1 cellular context compared by ENCODE assay signal in the genomic region with DNA sequence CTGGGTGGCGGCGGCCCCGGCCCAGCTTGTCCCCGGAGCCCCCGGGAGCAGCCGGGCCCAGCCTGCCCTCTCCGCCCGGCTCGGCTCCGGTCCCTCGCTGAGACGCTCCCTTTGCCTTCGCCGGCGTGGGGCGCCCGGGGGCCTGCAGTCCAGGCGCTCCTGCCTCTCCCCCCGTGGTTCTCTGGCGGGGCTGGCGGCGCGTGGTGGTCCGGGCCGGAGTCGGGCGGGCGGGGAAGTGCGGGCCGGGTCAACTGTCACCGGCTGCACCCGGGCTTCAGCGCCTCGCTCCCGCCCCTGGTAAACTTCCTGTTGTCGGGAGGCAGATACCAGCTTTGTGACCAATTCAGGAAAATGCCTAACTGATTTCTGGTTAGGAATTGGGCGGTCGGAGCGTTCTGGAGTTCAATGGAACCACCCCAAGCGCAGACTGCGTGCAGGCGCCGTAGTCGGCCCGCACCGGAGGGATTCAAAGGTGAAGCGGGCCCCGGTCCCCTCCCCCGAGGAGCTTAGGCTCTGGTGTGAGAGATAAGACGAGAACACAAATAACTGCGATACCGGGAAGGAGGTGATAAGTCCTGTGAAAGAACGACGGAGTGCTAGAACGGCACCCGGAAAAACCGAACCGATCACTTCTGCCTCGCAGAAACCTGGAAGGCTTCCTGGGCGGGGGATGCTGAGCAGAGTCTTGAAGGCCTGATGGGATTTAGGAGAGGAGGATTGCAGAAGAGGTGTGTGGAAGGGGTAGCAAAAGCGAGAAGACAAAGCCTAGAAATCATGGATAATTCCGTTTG.
TF ChIP-seq lines count a peak whose summit lies in the region.

No MANE protein-coding gene starts in this region.

TF ChIP-seq in K562, 482 proteins besides CTCF, POLR2A, EP300 and RAD21 (continued from another document and continues in another):
- TF ChIP-seq, protein P1, sequence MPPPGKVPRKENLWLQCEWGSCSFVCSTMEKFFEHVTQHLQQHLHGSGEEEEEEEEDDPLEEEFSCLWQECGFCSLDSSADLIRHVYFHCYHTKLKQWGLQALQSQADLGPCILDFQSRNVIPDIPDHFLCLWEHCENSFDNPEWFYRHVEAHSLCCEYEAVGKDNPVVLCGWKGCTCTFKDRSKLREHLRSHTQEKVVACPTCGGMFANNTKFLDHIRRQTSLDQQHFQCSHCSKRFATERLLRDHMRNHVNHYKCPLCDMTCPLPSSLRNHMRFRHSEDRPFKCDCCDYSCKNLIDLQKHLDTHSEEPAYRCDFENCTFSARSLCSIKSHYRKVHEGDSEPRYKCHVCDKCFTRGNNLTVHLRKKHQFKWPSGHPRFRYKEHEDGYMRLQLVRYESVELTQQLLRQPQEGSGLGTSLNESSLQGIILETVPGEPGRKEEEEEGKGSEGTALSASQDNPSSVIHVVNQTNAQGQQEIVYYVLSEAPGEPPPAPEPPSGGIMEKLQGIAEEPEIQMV (tag; conservative IDR thresholded peaks at IDR 0.05; ENCODE audit: low read depth), result no peak
- TF ChIP-seq PML (IDR thresholded peaks at IDR 0.05; ENCODE audit: low read length) (peak; percentile 87), STAG1 (CRISPR knock-in tag; IDR thresholded peaks at IDR 0.05; ENCODE audit: borderline replicate concordance) (no peak), EP400 (IDR thresholded peaks at IDR 0.05) (peak; percentile 56; the same call in 1 of the 2 replicates), MBD2 (IDR thresholded peaks at IDR 0.05; ENCODE audit: borderline replicate concordance, low read depth) (0 out of 2 replicates have a peak, but pooled peaks have one; percentile 21), POLR2B (IDR thresholded peaks at IDR 0.05; ENCODE audit: low read depth, partially characterized antibody) (no peak), FOXK1 (CRISPR knock-in tag; IDR thresholded peaks at IDR 0.05; ENCODE audit: borderline replicate concordance) (no peak; the same call in 1 of the 2 replicates), MAFG (tag; conservative IDR thresholded peaks at IDR 0.05) (no peak), ZNF140 (CRISPR knock-in tag; IDR thresholded peaks at IDR 0.05) (no peak), RBM39 (optimal IDR thresholded peaks at IDR 0.05; ENCODE audit: low read depth, low read length) (no peak), PHB (CRISPR knock-in tag; IDR thresholded peaks at IDR 0.05) (no peak), HLTF (IDR thresholded peaks at IDR 0.05) (no peak), BCOR (IDR thresholded peaks at IDR 0.05) (peak; percentile 86), CHD4 (IDR thresholded peaks at IDR 0.05; ENCODE audit: insufficient read depth, insufficient replicate concordance, low read depth, low read length, poor library complexity, severe bottlenecking) (no peak), RFX1 (IDR thresholded peaks at IDR 0.05) (no peak), TFAM (CRISPR knock-in tag; conservative IDR thresholded peaks at IDR 0.05) (no peak), KAT2B (IDR thresholded peaks at IDR 0.05; ENCODE audit: low read depth, low read length) (no peak), TBL1XR1 (IDR thresholded peaks at IDR 0.05; ENCODE audit: low read length in 2 of 2) (peak; percentile 78 to 90; a peak in 2 of 4 replicates), DPF2 (IDR thresholded peaks at IDR 0.05) (peak; percentile 85), ZNF644 (tag; IDR thresholded peaks at IDR 0.05; ENCODE audit: low read depth) (no peak), MAZ (CRISPR knock-in tag; conservative IDR thresholded peaks at IDR 0.05 in 1 of 2, IDR thresholded peaks at IDR 0.05 in 1 of 2) (peak in 1 of 2 experiments; percentile 64; a peak in 1 of 4 replicates)
- TF ChIP-seq, protein P2, sequence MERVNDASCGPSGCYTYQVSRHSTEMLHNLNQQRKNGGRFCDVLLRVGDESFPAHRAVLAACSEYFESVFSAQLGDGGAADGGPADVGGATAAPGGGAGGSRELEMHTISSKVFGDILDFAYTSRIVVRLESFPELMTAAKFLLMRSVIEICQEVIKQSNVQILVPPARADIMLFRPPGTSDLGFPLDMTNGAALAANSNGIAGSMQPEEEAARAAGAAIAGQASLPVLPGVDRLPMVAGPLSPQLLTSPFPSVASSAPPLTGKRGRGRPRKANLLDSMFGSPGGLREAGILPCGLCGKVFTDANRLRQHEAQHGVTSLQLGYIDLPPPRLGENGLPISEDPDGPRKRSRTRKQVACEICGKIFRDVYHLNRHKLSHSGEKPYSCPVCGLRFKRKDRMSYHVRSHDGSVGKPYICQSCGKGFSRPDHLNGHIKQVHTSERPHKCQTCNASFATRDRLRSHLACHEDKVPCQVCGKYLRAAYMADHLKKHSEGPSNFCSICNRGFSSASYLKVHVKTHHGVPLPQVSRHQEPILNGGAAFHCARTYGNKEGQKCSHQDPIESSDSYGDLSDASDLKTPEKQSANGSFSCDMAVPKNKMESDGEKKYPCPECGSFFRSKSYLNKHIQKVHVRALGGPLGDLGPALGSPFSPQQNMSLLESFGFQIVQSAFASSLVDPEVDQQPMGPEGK (CRISPR knock-in tag; IDR thresholded peaks at IDR 0.05; ENCODE audit: borderline replicate concordance), result no peak
- TF ChIP-seq, protein P3, sequence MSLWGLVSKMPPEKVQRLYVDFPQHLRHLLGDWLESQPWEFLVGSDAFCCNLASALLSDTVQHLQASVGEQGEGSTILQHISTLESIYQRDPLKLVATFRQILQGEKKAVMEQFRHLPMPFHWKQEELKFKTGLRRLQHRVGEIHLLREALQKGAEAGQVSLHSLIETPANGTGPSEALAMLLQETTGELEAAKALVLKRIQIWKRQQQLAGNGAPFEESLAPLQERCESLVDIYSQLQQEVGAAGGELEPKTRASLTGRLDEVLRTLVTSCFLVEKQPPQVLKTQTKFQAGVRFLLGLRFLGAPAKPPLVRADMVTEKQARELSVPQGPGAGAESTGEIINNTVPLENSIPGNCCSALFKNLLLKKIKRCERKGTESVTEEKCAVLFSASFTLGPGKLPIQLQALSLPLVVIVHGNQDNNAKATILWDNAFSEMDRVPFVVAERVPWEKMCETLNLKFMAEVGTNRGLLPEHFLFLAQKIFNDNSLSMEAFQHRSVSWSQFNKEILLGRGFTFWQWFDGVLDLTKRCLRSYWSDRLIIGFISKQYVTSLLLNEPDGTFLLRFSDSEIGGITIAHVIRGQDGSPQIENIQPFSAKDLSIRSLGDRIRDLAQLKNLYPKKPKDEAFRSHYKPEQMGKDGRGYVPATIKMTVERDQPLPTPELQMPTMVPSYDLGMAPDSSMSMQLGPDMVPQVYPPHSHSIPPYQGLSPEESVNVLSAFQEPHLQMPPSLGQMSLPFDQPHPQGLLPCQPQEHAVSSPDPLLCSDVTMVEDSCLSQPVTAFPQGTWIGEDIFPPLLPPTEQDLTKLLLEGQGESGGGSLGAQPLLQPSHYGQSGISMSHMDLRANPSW (CRISPR knock-in tag; IDR thresholded peaks at IDR 0.05), result no peak
- TF ChIP-seq, protein P4, sequence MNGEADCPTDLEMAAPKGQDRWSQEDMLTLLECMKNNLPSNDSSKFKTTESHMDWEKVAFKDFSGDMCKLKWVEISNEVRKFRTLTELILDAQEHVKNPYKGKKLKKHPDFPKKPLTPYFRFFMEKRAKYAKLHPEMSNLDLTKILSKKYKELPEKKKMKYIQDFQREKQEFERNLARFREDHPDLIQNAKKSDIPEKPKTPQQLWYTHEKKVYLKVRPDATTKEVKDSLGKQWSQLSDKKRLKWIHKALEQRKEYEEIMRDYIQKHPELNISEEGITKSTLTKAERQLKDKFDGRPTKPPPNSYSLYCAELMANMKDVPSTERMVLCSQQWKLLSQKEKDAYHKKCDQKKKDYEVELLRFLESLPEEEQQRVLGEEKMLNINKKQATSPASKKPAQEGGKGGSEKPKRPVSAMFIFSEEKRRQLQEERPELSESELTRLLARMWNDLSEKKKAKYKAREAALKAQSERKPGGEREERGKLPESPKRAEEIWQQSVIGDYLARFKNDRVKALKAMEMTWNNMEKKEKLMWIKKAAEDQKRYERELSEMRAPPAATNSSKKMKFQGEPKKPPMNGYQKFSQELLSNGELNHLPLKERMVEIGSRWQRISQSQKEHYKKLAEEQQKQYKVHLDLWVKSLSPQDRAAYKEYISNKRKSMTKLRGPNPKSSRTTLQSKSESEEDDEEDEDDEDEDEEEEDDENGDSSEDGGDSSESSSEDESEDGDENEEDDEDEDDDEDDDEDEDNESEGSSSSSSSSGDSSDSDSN (IDR thresholded peaks at IDR 0.05; ENCODE audit: borderline replicate concordance in 1 of 2, low read depth in 2 of 2, low read length in 2 of 2), result peak; percentile 42 to 81
- TF ChIP-seq, protein P5, sequence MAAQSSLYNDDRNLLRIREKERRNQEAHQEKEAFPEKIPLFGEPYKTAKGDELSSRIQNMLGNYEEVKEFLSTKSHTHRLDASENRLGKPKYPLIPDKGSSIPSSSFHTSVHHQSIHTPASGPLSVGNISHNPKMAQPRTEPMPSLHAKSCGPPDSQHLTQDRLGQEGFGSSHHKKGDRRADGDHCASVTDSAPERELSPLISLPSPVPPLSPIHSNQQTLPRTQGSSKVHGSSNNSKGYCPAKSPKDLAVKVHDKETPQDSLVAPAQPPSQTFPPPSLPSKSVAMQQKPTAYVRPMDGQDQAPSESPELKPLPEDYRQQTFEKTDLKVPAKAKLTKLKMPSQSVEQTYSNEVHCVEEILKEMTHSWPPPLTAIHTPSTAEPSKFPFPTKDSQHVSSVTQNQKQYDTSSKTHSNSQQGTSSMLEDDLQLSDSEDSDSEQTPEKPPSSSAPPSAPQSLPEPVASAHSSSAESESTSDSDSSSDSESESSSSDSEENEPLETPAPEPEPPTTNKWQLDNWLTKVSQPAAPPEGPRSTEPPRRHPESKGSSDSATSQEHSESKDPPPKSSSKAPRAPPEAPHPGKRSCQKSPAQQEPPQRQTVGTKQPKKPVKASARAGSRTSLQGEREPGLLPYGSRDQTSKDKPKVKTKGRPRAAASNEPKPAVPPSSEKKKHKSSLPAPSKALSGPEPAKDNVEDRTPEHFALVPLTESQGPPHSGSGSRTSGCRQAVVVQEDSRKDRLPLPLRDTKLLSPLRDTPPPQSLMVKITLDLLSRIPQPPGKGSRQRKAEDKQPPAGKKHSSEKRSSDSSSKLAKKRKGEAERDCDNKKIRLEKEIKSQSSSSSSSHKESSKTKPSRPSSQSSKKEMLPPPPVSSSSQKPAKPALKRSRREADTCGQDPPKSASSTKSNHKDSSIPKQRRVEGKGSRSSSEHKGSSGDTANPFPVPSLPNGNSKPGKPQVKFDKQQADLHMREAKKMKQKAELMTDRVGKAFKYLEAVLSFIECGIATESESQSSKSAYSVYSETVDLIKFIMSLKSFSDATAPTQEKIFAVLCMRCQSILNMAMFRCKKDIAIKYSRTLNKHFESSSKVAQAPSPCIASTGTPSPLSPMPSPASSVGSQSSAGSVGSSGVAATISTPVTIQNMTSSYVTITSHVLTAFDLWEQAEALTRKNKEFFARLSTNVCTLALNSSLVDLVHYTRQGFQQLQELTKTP (IDR thresholded peaks at IDR 0.05; ENCODE audit: low read depth in 1 of 2, partially characterized antibody in 2 of 2), result peak in 1 of 2 experiments; percentile 65
- TF ChIP-seq, protein P6, sequence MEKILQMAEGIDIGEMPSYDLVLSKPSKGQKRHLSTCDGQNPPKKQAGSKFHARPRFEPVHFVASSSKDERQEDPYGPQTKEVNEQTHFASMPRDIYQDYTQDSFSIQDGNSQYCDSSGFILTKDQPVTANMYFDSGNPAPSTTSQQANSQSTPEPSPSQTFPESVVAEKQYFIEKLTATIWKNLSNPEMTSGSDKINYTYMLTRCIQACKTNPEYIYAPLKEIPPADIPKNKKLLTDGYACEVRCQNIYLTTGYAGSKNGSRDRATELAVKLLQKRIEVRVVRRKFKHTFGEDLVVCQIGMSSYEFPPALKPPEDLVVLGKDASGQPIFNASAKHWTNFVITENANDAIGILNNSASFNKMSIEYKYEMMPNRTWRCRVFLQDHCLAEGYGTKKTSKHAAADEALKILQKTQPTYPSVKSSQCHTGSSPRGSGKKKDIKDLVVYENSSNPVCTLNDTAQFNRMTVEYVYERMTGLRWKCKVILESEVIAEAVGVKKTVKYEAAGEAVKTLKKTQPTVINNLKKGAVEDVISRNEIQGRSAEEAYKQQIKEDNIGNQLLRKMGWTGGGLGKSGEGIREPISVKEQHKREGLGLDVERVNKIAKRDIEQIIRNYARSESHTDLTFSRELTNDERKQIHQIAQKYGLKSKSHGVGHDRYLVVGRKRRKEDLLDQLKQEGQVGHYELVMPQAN (IDR thresholded peaks at IDR 0.05; ENCODE audit: borderline replicate concordance), result peak; percentile 50; the same call in 1 of the 2 replicates
- TF ChIP-seq, protein P7, sequence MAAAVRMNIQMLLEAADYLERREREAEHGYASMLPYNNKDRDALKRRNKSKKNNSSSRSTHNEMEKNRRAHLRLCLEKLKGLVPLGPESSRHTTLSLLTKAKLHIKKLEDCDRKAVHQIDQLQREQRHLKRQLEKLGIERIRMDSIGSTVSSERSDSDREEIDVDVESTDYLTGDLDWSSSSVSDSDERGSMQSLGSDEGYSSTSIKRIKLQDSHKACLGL (CRISPR knock-in tag; IDR thresholded peaks at IDR 0.05; ENCODE audit: borderline replicate concordance, poor library complexity, severe bottlenecking), result no peak
- TF ChIP-seq, protein P8, sequence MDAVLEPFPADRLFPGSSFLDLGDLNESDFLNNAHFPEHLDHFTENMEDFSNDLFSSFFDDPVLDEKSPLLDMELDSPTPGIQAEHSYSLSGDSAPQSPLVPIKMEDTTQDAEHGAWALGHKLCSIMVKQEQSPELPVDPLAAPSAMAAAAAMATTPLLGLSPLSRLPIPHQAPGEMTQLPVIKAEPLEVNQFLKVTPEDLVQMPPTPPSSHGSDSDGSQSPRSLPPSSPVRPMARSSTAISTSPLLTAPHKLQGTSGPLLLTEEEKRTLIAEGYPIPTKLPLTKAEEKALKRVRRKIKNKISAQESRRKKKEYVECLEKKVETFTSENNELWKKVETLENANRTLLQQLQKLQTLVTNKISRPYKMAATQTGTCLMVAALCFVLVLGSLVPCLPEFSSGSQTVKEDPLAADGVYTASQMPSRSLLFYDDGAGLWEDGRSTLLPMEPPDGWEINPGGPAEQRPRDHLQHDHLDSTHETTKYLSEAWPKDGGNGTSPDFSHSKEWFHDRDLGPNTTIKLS (IDR thresholded peaks at IDR 0.05; ENCODE audit: borderline replicate concordance, low read depth), result peak; percentile 36; the same call in 1 of the 2 replicates
- TF ChIP-seq, protein P9, sequence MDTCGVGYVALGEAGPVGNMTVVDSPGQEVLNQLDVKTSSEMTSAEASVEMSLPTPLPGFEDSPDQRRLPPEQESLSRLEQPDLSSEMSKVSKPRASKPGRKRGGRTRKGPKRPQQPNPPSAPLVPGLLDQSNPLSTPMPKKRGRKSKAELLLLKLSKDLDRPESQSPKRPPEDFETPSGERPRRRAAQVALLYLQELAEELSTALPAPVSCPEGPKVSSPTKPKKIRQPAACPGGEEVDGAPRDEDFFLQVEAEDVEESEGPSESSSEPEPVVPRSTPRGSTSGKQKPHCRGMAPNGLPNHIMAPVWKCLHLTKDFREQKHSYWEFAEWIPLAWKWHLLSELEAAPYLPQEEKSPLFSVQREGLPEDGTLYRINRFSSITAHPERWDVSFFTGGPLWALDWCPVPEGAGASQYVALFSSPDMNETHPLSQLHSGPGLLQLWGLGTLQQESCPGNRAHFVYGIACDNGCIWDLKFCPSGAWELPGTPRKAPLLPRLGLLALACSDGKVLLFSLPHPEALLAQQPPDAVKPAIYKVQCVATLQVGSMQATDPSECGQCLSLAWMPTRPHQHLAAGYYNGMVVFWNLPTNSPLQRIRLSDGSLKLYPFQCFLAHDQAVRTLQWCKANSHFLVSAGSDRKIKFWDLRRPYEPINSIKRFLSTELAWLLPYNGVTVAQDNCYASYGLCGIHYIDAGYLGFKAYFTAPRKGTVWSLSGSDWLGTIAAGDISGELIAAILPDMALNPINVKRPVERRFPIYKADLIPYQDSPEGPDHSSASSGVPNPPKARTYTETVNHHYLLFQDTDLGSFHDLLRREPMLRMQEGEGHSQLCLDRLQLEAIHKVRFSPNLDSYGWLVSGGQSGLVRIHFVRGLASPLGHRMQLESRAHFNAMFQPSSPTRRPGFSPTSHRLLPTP (IDR thresholded peaks at IDR 0.05; ENCODE audit: borderline replicate concordance, extremely low read depth, insufficient read length), result no peak
